Comparison of ENCODE assay signal across 1 cellular context in genomic region chr3:149319750-149320149, GRCh38.
TF ChIP-seq lines count a peak whose summit lies in the region.

No MANE protein-coding gene starts in this region.

TF ChIP-seq in HepG2, 621 proteins besides CTCF, POLR2A, EP300 and RAD21 (continued from another document):
- TF ChIP-seq RERE (CRISPR knock-in tag; IDR thresholded peaks at IDR 0.05; ENCODE audit: low read depth) = no peak
- no peak for TF ChIP-seq ZNF234 (CRISPR knock-in tag; conservative IDR thresholded peaks at IDR 0.05)
- no peak for TF ChIP-seq SOX13 (IDR thresholded peaks at IDR 0.05)
- 0 out of 4 replicates have a peak, but pooled peaks of 1 of the 2 experiments have one; percentile 9 for TF ChIP-seq SOX13 (CRISPR knock-in tag; conservative IDR thresholded peaks at IDR 0.05 in 1 of 2, IDR thresholded peaks at IDR 0.05 in 1 of 2)
